8 cellular contexts compared by ENCODE assay signal in genomic region chr22:39292561-39293074, GRCh38. TPM values are rescaled to one million over a fixed set of nuclear protein-coding genes. Genes with fewer than 3 reads are reported as not detected.
DNase-seq lines count a peak whose midpoint lies in the region; ATAC-seq and TF ChIP-seq lines count a peak whose summit lies in the region.

No MANE protein-coding gene starts in this region.

- TF ChIP-seq POLR2A in GM18505 (IDR thresholded peaks at IDR 0.05; ENCODE audit: borderline replicate concordance, extremely low read depth, insufficient read depth, insufficient read length): no peak

- H3K27ac ChIP-seq in VCaP: peak overlapping the region; percentile 84

- peak; percentile 56 for DNase-seq in AG09309 (ENCODE audit: low read depth)
- DNase-seq in HT1080 (ENCODE audit: low read depth): peak; percentile 90
- DNase-seq in Right ventricle myocardium superior: peak; percentile 95
- peak; percentile 31 to 94 (median 60) for DNase-seq in posterior cingulate gyrus
- no peak for DNase-seq in activated CD8-positive, alpha-beta memory T cell treated with anti-CD3 and anti-CD28 coated beads, Interleukin-2, amount 50 U/mL, for 48 hours

- H3K4me3 ChIP-seq in AG09309 (ENCODE audit: control insufficient read depth, low read depth, low read length): no peak overlapping the region

- peak; percentile 82 for ATAC-seq in Right ventricle myocardium superior (ENCODE audit: poor library complexity)
- ATAC-seq in HG02588 (IDR thresholded peaks at IDR 0.05; ENCODE audit: unreplicated experiment): no peak
- no peak for ATAC-seq in GM18505 (IDR thresholded peaks at IDR 0.05; ENCODE audit: unreplicated experiment)

- intact Hi-C loops in Right ventricle myocardium superior (cut with DNase I): no loop called here
- intact Hi-C loops in posterior cingulate gyrus (cut with DNase I): no loop called here

- TF ChIP-seq CTCF in AG09309 (IDR thresholded peaks at IDR 0.05; ENCODE audit: control insufficient read depth, insufficient read depth, low read depth, low read length, missing control alignments) (no peak), VCaP (conservative IDR thresholded peaks at IDR 0.05) (no peak)

RNA-seq across cellular contexts. Expression of gene RPL3, which starts 26.8 kb away (rescaled TPM):
- 2,372 and 2,695 TPM in 2 replicates for total RNA-seq in HT1080 (2014; rRNA removed; shearing (Covaris generic))
- polyA plus RNA-seq in HT1080 (2015; cell fraction: cytosol; rRNA removed): 3,293 and 3,906 TPM in 2 replicates
- polyA plus RNA-seq in HT1080 (2015; cell fraction: nucleus; rRNA removed): 1,939 and 2,171 TPM in 2 replicates
- 300 TPM for total RNA-seq in Right ventricle myocardium superior

RNA-seq across cellular contexts. Expression of gene PDGFB, which starts 47.8 kb away (rescaled TPM):
- 0.06 TPM in 1 of 2 replicates, not detected in the other for total RNA-seq in HT1080 (2014; rRNA removed; shearing (Covaris generic))
- 0.34 and 0.44 TPM in 2 replicates for polyA plus RNA-seq in HT1080 (2015; cell fraction: cytosol; rRNA removed)
- 0.32 and 0.33 TPM in 2 replicates for polyA plus RNA-seq in HT1080 (2015; cell fraction: nucleus; rRNA removed)
- 16.2 TPM for total RNA-seq in Right ventricle myocardium superior

RNA-seq across cellular contexts. Expression of gene SYNGR1, which starts 57.2 kb away (rescaled TPM):
- 12.7 and 12.8 TPM in 2 replicates for total RNA-seq in HT1080 (2014; rRNA removed; shearing (Covaris generic))
- 10.7 and 16.6 TPM in 2 replicates for polyA plus RNA-seq in HT1080 (2015; cell fraction: cytosol; rRNA removed)
- 14.1 and 15.5 TPM in 2 replicates for polyA plus RNA-seq in HT1080 (2015; cell fraction: nucleus; rRNA removed)
- 32.2 TPM for total RNA-seq in Right ventricle myocardium superior

Comparison
In these comparisons a context has a peak if more than half of its experiments do, and no peak if none do; other contexts are left out.
1. RNA of gene PDGFB, which starts 47.8 kb away (total RNA-seq): 16.2 TPM in Right ventricle myocardium superior (single experiment); 0.06 TPM in HT1080; every median in the first group is over 10 times any median in the second.